Comparison of ENCODE assay signal across 8 cellular contexts in genomic region chr9:65675589-65676021, GRCh38. TPM values are rescaled to one million over a fixed set of nuclear protein-coding genes. Genes with fewer than 3 reads are reported as not detected.
DNase-seq lines count a peak whose midpoint lies in the region; ATAC-seq and TF ChIP-seq lines count a peak whose summit lies in the region.
"Not testable (repeated sequence)": the region's sequence is repeated elsewhere in the genome, so short reads cannot be mapped to it uniquely, and the experiment has no call there.

ZNG1E (plus strand) TSS chr9:65675928; CDS start chr9:65675977, 49 bp downstream.

- not testable (repeated sequence) for H3K27me3 Mint-ChIP-seq in activated naive CD8-positive, alpha-beta T cell treated with anti-CD3 and anti-CD28 coated beads, Interleukin-2, amount 10 ng/mL, durations not matched to agents 7 days and 5 days; stimulated activated naive B cell treated with anti-CD40 and anti-IgM and Interleukin-4, amounts not matched to agents 10 μg/mL and 1 μg/mL and 100 μg/mL, for 72 hours

- not testable (repeated sequence) for H3K9me3 ChIP-seq in DND-41 (ENCODE audit: insufficient read depth, low read length, severe bottlenecking); left lung

- not testable (repeated sequence) for H3K27ac ChIP-seq in DND-41 (ENCODE audit: low read length)
- H3K27ac ChIP-seq in KMS-11 (0 out of 2 replicates have a peak within 1 kb of the TSS, but pooled peaks have one; percentile 22), left lung (peak within 1 kb of the TSS in 1 of 2 donors; percentile 53)

- H3K4me2 ChIP-seq in DND-41 (ENCODE audit: insufficient read depth, low read length) (peak within 1 kb of the TSS; percentile 63), KMS-11 (peak within 1 kb of the TSS; percentile 42; the same call in 1 of the 2 replicates)

- peak within 1 kb of the TSS; percentile 42; the same call in 1 of the 2 replicates for H3K9ac ChIP-seq in DND-41 (ENCODE audit: low read depth, low read length)
- peak within 1 kb of the TSS; percentile 37; the same call in 1 of the 2 replicates for H3K9ac ChIP-seq in KMS-11

- not testable (repeated sequence) for H3K36me3 Mint-ChIP-seq in activated naive CD8-positive, alpha-beta T cell treated with anti-CD3 and anti-CD28 coated beads, Interleukin-2, amount 10 ng/mL, durations not matched to agents 7 days and 5 days; stimulated activated naive B cell treated with anti-CD40 and anti-IgM and Interleukin-4, amounts not matched to agents 10 μg/mL and 1 μg/mL and 100 μg/mL, for 72 hours

- peak; percentile 48 for DNase-seq in DND-41
- DNase-seq in activated CD4-positive, CD25-positive, alpha-beta regulatory T cell treated with anti-CD3 and anti-CD28 coated beads, Interleukin-2, amount 50 U/mL, for 72 hours, result peak; percentile 65
- peak; percentile 66 for DNase-seq in activated naive CD8-positive, alpha-beta T cell treated with anti-CD3 and anti-CD28 coated beads, Interleukin-2, amount 10 ng/mL, durations not matched to agents 7 days and 5 days
- peak; percentile 82 to 85 for DNase-seq in left lung
- peak; percentile 56 for DNase-seq in renal cortical epithelial cell (ENCODE audit: low read depth)
- DNase-seq in stimulated activated naive B cell treated with anti-CD40 and anti-IgM and Interleukin-4, amounts not matched to agents 10 μg/mL and 1 μg/mL and 100 μg/mL, for 72 hours, result peak; percentile 35

- not testable (repeated sequence) for H3K4me1 ChIP-seq in DND-41 (ENCODE audit: insufficient read depth, low read length); KMS-11 (ENCODE audit: low read depth, poor library complexity, severe bottlenecking); left lung

- intact Hi-C loops in left lung (cut with DNase I), result not testable (repeated sequence)

- not testable (repeated sequence) for H3K27me3 ChIP-seq in DND-41 (ENCODE audit: insufficient read depth, low read length, poor library complexity); KMS-11 (ENCODE audit: insufficient read depth, low read depth); left lung

- not testable (repeated sequence) for TF ChIP-seq CTCF in DND-41 (IDR thresholded peaks at IDR 0.05; ENCODE audit: borderline replicate concordance, extremely low read depth, low read length, poor library complexity, severe bottlenecking); KMS-11 (conservative IDR thresholded peaks at IDR 0.05; ENCODE audit: low read depth, low read length); left lung (IDR thresholded peaks at IDR 0.05)

- POLR2A ChIA-PET in activated naive CD8-positive, alpha-beta T cell treated with anti-CD3 and anti-CD28 coated beads, Interleukin-2, amount 10 ng/mL, durations not matched to agents 7 days and 5 days (lab: Charles Lee), result not testable (repeated sequence)

- H3K4me3 ChIP-seq in DND-41 (ENCODE audit: low read depth in 1 of 2, low read length in 2 of 2) (peak within 1 kb of the TSS; percentile 14 to 63; a peak in 3 of 4 replicates), left lung (peak within 1 kb of the TSS; percentile 24 to 43)
- H3K4me3 ChIP-seq in KMS-11 (IDR thresholded peaks at IDR 0.05; ENCODE audit: insufficient read depth, low read depth, low read length), result not testable (repeated sequence)

- peak within 1 kb of the TSS; percentile 80 for H3K4me3 Mint-ChIP-seq in activated naive CD8-positive, alpha-beta T cell treated with anti-CD3 and anti-CD28 coated beads, Interleukin-2, amount 10 ng/mL, durations not matched to agents 7 days and 5 days
- peak within 1 kb of the TSS; percentile 69 to 82 for H3K4me3 Mint-ChIP-seq in stimulated activated naive B cell treated with anti-CD40 and anti-IgM and Interleukin-4, amounts not matched to agents 10 μg/mL and 1 μg/mL and 100 μg/mL, for 72 hours

- H2AFZ ChIP-seq in DND-41 (ENCODE audit: low read depth, low read length), result peak within 1 kb of the TSS; percentile 78
- H2AFZ ChIP-seq in KMS-11 (ENCODE audit: low read depth), result not testable (repeated sequence)

- H3K79me2 ChIP-seq in DND-41 (ENCODE audit: insufficient read depth, low read length); KMS-11 (ENCODE audit: insufficient read depth, low read depth): not testable (repeated sequence)

- not testable (repeated sequence) for H3K9me3 Mint-ChIP-seq in activated naive CD8-positive, alpha-beta T cell treated with anti-CD3 and anti-CD28 coated beads, Interleukin-2, amount 10 ng/mL, durations not matched to agents 7 days and 5 days; stimulated activated naive B cell treated with anti-CD40 and anti-IgM and Interleukin-4, amounts not matched to agents 10 μg/mL and 1 μg/mL and 100 μg/mL, for 72 hours

- ATAC-seq in DND-41 (ENCODE audit: insufficient read depth, low read depth); activated naive CD8-positive, alpha-beta T cell treated with anti-CD3 and anti-CD28 coated beads, Interleukin-2, amount 10 ng/mL, durations not matched to agents 7 days and 5 days (ENCODE audit: low read depth); esophagus mucosa; left lung; stimulated activated naive B cell treated with anti-CD40 and anti-IgM and Interleukin-4, amounts not matched to agents 10 μg/mL and 1 μg/mL and 100 μg/mL, for 72 hours (replicated peaks): not testable (repeated sequence)

- H4K20me1 ChIP-seq in DND-41 (ENCODE audit: insufficient read depth, low read length); KMS-11 (ENCODE audit: insufficient read depth): not testable (repeated sequence)

- H3K27ac Mint-ChIP-seq in activated naive CD8-positive, alpha-beta T cell treated with anti-CD3 and anti-CD28 coated beads, Interleukin-2, amount 10 ng/mL, durations not matched to agents 7 days and 5 days, result peak within 1 kb of the TSS; percentile 73
- peak within 1 kb of the TSS; percentile 70 for H3K27ac Mint-ChIP-seq in stimulated activated naive B cell treated with anti-CD40 and anti-IgM and Interleukin-4, amounts not matched to agents 10 μg/mL and 1 μg/mL and 100 μg/mL, for 72 hours

- not testable (repeated sequence) for H3K36me3 ChIP-seq in DND-41 (ENCODE audit: insufficient read depth, low read length); KMS-11 (ENCODE audit: insufficient read depth); left lung

- not testable (repeated sequence) for H3K4me1 Mint-ChIP-seq in activated naive CD8-positive, alpha-beta T cell treated with anti-CD3 and anti-CD28 coated beads, Interleukin-2, amount 10 ng/mL, durations not matched to agents 7 days and 5 days; stimulated activated naive B cell treated with anti-CD40 and anti-IgM and Interleukin-4, amounts not matched to agents 10 μg/mL and 1 μg/mL and 100 μg/mL, for 72 hours

RNA-seq across cellular contexts. Expression of gene ZNG1E, which starts in this region (rescaled TPM):
- 10 to 100 TPM; 41.1 to 43.8 TPM for total RNA-seq in activated naive CD8-positive, alpha-beta T cell treated with anti-CD3 and anti-CD28 coated beads, Interleukin-2, amount 10 ng/mL, durations not matched to agents 7 days and 5 days
- total RNA-seq in esophagus mucosa (29.5 TPM), left lung (10 to 100 TPM; 29.4 to 43.2 TPM), renal cortical epithelial cell (23.4 and 45.0 TPM in 2 replicates)
